ENCODE assay signal across 1 cellular context in genomic region chr18:10124557-10124956, GRCh38.
TF ChIP-seq lines count a peak whose summit lies in the region.

No MANE protein-coding gene starts in this region.

TF ChIP-seq in GM23338, 12 proteins besides CTCF, POLR2A, EP300 and RAD21 (continued from another document):
- TF ChIP-seq ETS1 (IDR thresholded peaks at IDR 0.05) (no peak), STAT1 (IDR thresholded peaks at IDR 0.05; ENCODE audit: unreplicated experiment) (no peak), CREB1 (CRISPR knock-in tag; IDR thresholded peaks at IDR 0.05; ENCODE audit: low read depth) (no peak), POLR2AphosphoS5 (IDR thresholded peaks at IDR 0.05; ENCODE audit: low read depth) (no peak), NANOG (IDR thresholded peaks at IDR 0.05; ENCODE audit: borderline replicate concordance) (no peak), ZNF114 (CRISPR knock-in tag; IDR thresholded peaks at IDR 0.05) (no peak), EZH2 (IDR thresholded peaks at IDR 0.05; ENCODE audit: low read depth, unreplicated experiment) (no peak), JUNB (IDR thresholded peaks at IDR 0.05; ENCODE audit: unreplicated experiment) (no peak), EZH2phosphoT487 (IDR thresholded peaks at IDR 0.05; ENCODE audit: unreplicated experiment) (no peak), ZNF331 (CRISPR knock-in tag; IDR thresholded peaks at IDR 0.05; ENCODE audit: low read depth) (no peak)
- TF ChIP-seq, protein P1, sequence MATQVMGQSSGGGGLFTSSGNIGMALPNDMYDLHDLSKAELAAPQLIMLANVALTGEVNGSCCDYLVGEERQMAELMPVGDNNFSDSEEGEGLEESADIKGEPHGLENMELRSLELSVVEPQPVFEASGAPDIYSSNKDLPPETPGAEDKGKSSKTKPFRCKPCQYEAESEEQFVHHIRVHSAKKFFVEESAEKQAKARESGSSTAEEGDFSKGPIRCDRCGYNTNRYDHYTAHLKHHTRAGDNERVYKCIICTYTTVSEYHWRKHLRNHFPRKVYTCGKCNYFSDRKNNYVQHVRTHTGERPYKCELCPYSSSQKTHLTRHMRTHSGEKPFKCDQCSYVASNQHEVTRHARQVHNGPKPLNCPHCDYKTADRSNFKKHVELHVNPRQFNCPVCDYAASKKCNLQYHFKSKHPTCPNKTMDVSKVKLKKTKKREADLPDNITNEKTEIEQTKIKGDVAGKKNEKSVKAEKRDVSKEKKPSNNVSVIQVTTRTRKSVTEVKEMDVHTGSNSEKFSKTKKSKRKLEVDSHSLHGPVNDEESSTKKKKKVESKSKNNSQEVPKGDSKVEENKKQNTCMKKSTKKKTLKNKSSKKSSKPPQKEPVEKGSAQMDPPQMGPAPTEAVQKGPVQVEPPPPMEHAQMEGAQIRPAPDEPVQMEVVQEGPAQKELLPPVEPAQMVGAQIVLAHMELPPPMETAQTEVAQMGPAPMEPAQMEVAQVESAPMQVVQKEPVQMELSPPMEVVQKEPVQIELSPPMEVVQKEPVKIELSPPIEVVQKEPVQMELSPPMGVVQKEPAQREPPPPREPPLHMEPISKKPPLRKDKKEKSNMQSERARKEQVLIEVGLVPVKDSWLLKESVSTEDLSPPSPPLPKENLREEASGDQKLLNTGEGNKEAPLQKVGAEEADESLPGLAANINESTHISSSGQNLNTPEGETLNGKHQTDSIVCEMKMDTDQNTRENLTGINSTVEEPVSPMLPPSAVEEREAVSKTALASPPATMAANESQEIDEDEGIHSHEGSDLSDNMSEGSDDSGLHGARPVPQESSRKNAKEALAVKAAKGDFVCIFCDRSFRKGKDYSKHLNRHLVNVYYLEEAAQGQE (IDR thresholded peaks at IDR 0.05; ENCODE audit: unreplicated experiment): no peak
